11 cellular contexts compared by ENCODE assay signal in the genomic region with DNA sequence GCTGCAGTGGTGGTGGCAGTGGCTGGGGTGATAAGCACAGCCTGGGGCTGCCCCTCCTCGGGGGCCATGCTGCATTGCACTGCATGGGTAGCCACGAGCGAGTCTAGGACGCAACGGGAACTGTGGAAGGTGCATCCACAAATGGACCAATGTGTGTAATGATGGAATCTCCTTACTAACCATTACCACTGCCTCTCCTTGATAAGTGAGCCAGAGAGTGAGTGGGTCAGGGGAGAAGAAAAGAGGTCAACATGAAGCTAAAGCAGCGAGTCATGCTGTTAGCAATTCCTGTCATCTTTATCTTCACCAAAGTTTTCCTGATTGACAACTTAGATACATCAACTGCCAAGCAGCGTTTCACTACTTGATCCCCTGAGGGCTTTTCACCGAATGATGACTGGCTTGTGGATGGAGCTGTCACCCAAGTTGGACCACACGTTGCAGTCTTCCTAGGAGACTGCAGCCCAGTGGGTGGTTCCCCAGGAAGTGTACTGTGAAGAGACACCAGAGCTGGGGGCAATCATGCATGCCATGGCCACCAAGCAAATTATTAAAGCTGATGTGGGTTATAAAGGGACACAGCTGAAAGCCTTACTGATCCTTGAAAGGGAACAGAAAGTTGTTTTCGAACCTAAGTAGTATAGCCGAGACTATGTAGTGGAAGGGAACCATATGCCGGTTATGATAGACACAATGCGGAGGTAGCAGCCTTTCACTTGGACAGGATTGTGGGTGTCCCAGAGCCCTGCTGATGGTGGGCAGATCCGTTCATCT. TPM values are rescaled to one million over a fixed set of nuclear protein-coding genes. Genes with fewer than 3 reads are reported as not detected.
DNase-seq lines count a peak whose midpoint lies in the region; ATAC-seq, FAIRE-seq and TF ChIP-seq lines count a peak whose summit lies in the region.
"Had no signal": no experiment of that assay in that cellular context is flagged by ENCODE, and none has a peak within 500 bp of the region (broad histone marks: within the 10 kb centered on the region; RNA-seq: fewer than 3 reads in every experiment).

No MANE protein-coding gene starts in this region.

- H3K79me2 ChIP-seq in K562 (ENCODE audit: control insufficient read depth, insufficient read depth, low read length): no peaks in the 10 kb centered on the region

- no peaks in the 10 kb centered on the region for H4K20me1 ChIP-seq in K562 (replicated peaks; ENCODE audit: control insufficient read depth, insufficient read depth, low read length)

- TF ChIP-seq EP300 in K562 (IDR thresholded peaks at IDR 0.05; ENCODE audit: low read length): peak; percentile 62

- H3K36me3 ChIP-seq in K562 (ENCODE audit: control insufficient read depth, insufficient read depth, low read length): no peaks in the 10 kb centered on the region
- H3K36me3 ChIP-seq: ovary had no signal

- no peaks in the 10 kb centered on the region for H3K9me1 ChIP-seq in K562 (ENCODE audit: control insufficient read depth, insufficient read depth, low read length)

- H3K9me3 ChIP-seq in K562 (replicated peaks; ENCODE audit: control insufficient read depth, insufficient read depth, low read depth, low read length): no peaks in the 10 kb centered on the region
- H3K9me3 ChIP-seq: ovary had no signal

- TF ChIP-seq RAD21 in K562 (CRISPR knock-in tag; conservative IDR thresholded peaks at IDR 0.05 in 1 of 2, IDR thresholded peaks at IDR 0.05 in 1 of 2): no peak

- DNase-seq in GM18507 (ENCODE audit: extremely low spot score, insufficient read length, low read depth) (peak; percentile 29), K562 (ENCODE audit: extremely low read depth in 1 of 4, low spot score in 3 of 4) (peak in 2 of 4 experiments; percentile 42 to 64), SHP77 treated with DMSO at 0.1 percent for 48 hours (lab: John Stamatoyannopoulos, UW) (no peak), GDM1 (lab: John Stamatoyannopoulos, UW) (no peak), RKO (ENCODE audit: low spot score) (no peak), NCI-H2029 treated with DMSO at 0.1 percent for 48 hours (lab: John Stamatoyannopoulos, UW) (no peak)
- DNase-seq: DMS53, ovary had no signal

- CTCF ChIA-PET in K562 (lab: Yijun Ruan, JAX; ENCODE audit: low intra/inter-chr PET ratio): no interaction called here

- FAIRE-seq in GM18507 (lab: Jason Lieb, UNC): peak; percentile 100
- peak; percentile 62 for FAIRE-seq in K562 (lab: Jason Lieb, UNC)

- H3K9ac ChIP-seq in K562 (ENCODE audit: insufficient read depth in 1 of 2, low read depth in 2 of 2, low read length in 2 of 2): peak overlapping the region in 1 of 2 experiments; percentile 39; a peak in 1 of 4 replicates

- 29% methylated on average over 14 of the region's 14 CpGs for whole genome bisulfite sequencing in K562 (ENCODE audit: insufficient coverage, low coverage, missing lambda C conversion rate)

- intact Hi-C loops in K562 (cut with micrococcal nuclease): loop anchor here (2.0 to 5.0 kb wide), 2 partner anchors 35 to 70 kb away; a partner anchor contains a TSS

- ATAC-seq in GM21381 (IDR thresholded peaks at IDR 0.05; ENCODE audit: unreplicated experiment) (peak; percentile 91), HG03097 (IDR thresholded peaks at IDR 0.05; ENCODE audit: low FRiP score, unreplicated experiment) (peak; percentile 94), K562 (peak; percentile 63)
- ATAC-seq: activated naive CD4-positive, alpha-beta T cell treated with anti-CD3 and anti-CD28 coated beads, Interleukin-2, amount 50 U/mL, for 72 hours had no signal

- no peak overlapping the region for H3K4me3 ChIP-seq in K562
- H3K4me3 ChIP-seq: ovary had no signal

- in situ Hi-C loops in K562 (cut with MboI): no loop called here

- H3K27me3 ChIP-seq in K562 (ENCODE audit: control insufficient read depth in 2 of 2, insufficient read depth in 2 of 2, low read length in 2 of 2): no peaks in the 10 kb centered on the region
- H3K27me3 ChIP-seq: ovary had no signal

- no peak for TF ChIP-seq POLR2A in K562 (conservative IDR thresholded peaks at IDR 0.05)

- H3K27ac ChIP-seq in K562 (ENCODE audit: extremely low read depth, low read depth, low read length): no peak overlapping the region
- H3K27ac ChIP-seq: ovary had no signal

- POLR2A ChIA-PET in K562 (lab: Yijun Ruan, JAX): interaction anchor here (0.6 to 1.9 kb wide), 5 partner anchors 11 to 49 kb away, joined by 3 to 5 read pairs (median 4); no protein-coding TSS in a partner anchor

- H3K4me1 ChIP-seq in K562 (replicated peaks in 1 of 2; ENCODE audit: control insufficient read depth in 2 of 2, insufficient read depth in 2 of 2, low read length in 2 of 2): peaks cover 5 to 23% of the 10 kb centered on the region in 2 experiments

- H3K4me2 ChIP-seq in K562 (ENCODE audit: insufficient read depth, low read length): peak overlapping the region; percentile 62; the same call in 1 of the 2 replicates

- no peak for TF ChIP-seq CTCF in K562 (IDR thresholded peaks at IDR 0.05 in 2 of 3, conservative IDR thresholded peaks at IDR 0.05 in 1 of 3; ENCODE audit: insufficient read depth in 2 of 3, low read depth in 1 of 3, low read length in 3 of 3)

- BruUV-seq in K562 (replicated peaks; lab: Mats Ljungman, UMichigan): no TSS peak

- peak overlapping the region; percentile 58 for H2AFZ ChIP-seq in K562 (ENCODE audit: low read depth, low read length)

TF ChIP-seq in K562, 482 proteins besides CTCF, POLR2A, EP300 and RAD21 (continues in another document):
- TF ChIP-seq ZNF589 (CRISPR knock-in tag; IDR thresholded peaks at IDR 0.05; ENCODE audit: low read depth) (no peak), ZFPM2 (CRISPR knock-in tag; IDR thresholded peaks at IDR 0.05) (no peak), HDAC2 (IDR thresholded peaks at IDR 0.05) (0 out of 2 replicates have a peak, but pooled peaks have one; percentile 44)

RNA-seq across cellular contexts. Expression of a gene that starts 20.6 kb away (rescaled TPM):
- total RNA-seq in K562 (2011; cell fraction: chromatin; rRNA removed; ENCODE audit: low replicate concordance): not detected in 2 replicates
- not detected in 2 replicates for total RNA-seq in K562 (2011; cell fraction: nucleolus; rRNA removed)
- total RNA-seq in K562 (2011; cell fraction: nucleoplasm; rRNA removed): not detected in 2 replicates
- total RNA-seq in K562 (2014; rRNA removed): not detected in 2 replicates
- total RNA-seq in K562 (2014; rRNA removed; fragmentation: Illumina TruSeq; extraction: Trizol): not detected in 2 replicates
- total RNA-seq in K562 (2015; rRNA removed; fragmentation: Illumina TruSeq; extraction: Trizol): not detected in 2 replicates
- not detected in 2 replicates for total RNA-seq in K562 (2021)
- not detected in 2 replicates for polyA plus RNA-seq in K562 (2011; rRNA removed)
- not detected in 2 replicates for polyA plus RNA-seq in K562 (2011; cell fraction: cytosol; rRNA removed)
- not detected in 2 replicates for polyA plus RNA-seq in K562 (2011; cell fraction: nucleus; rRNA removed)
- polyA plus RNA-seq in K562 (2012): not detected in 2 replicates
- not detected in 2 replicates for polyA plus RNA-seq in K562 (2014; fragmentation: Illumina TruSeq; extraction: Trizol)
- polyA plus RNA-seq in K562 (2014; fragmentation: Nextera tagmentation; extraction: Ambion mirVana): not detected
- not detected in 2 replicates for polyA plus RNA-seq in K562 (2014; rRNA removed)
- polyA minus RNA-seq in K562 (2011; rRNA and poly(A)+ RNA removed): not detected in 2 replicates
- polyA minus RNA-seq in K562 (2011; cell fraction: cytosol; rRNA and poly(A)+ RNA removed): not detected in 2 replicates
- polyA minus RNA-seq in K562 (2011; cell fraction: nucleus; rRNA and poly(A)+ RNA removed): not detected in 2 replicates
- total RNA-seq: activated naive CD4-positive, alpha-beta T cell treated with anti-CD3 and anti-CD28 coated beads, Interleukin-2, amount 50 U/mL, for 72 hours; ovary had no signal
- polyA plus RNA-seq: ovary had no signal

RNA-seq across cellular contexts. Expression of a gene that starts 34.7 kb away (rescaled TPM):
- total RNA-seq in K562 (2011; cell fraction: chromatin; rRNA removed; ENCODE audit: low replicate concordance): 16.8 and 69.9 TPM in 2 replicates
- 9.7 and 15.5 TPM in 2 replicates for total RNA-seq in K562 (2011; cell fraction: nucleolus; rRNA removed)
- total RNA-seq in K562 (2011; cell fraction: nucleoplasm; rRNA removed): 37.0 and 70.5 TPM in 2 replicates
- 34.5 and 36.0 TPM in 2 replicates for total RNA-seq in K562 (2014; rRNA removed)
- total RNA-seq in K562 (2014; rRNA removed; fragmentation: Illumina TruSeq; extraction: Trizol): 45.3 and 55.8 TPM in 2 replicates
- total RNA-seq in K562 (2015; rRNA removed; fragmentation: Illumina TruSeq; extraction: Trizol): 47.9 and 51.8 TPM in 2 replicates
- total RNA-seq in K562 (2021): 46.6 and 52.1 TPM in 2 replicates
- 47.3 and 54.0 TPM in 2 replicates for polyA plus RNA-seq in K562 (2011; rRNA removed)
- polyA plus RNA-seq in K562 (2011; cell fraction: cytosol; rRNA removed): 28.3 and 50.2 TPM in 2 replicates
- polyA plus RNA-seq in K562 (2011; cell fraction: nucleus; rRNA removed): 24.7 and 33.9 TPM in 2 replicates
- polyA plus RNA-seq in K562 (2012): 36.4 and 92.2 TPM in 2 replicates
- polyA plus RNA-seq in K562 (2014; fragmentation: Illumina TruSeq; extraction: Trizol): 62.6 and 78.8 TPM in 2 replicates
- polyA plus RNA-seq in K562 (2014; fragmentation: Nextera tagmentation; extraction: Ambion mirVana): 100 to 1,000 TPM; 118 to 152 TPM
- 43.2 and 52.7 TPM in 2 replicates for polyA plus RNA-seq in K562 (2014; rRNA removed)
- polyA minus RNA-seq in K562 (2011; rRNA and poly(A)+ RNA removed): 94.8 and 102 TPM in 2 replicates
- 18.3 and 22.0 TPM in 2 replicates for polyA minus RNA-seq in K562 (2011; cell fraction: cytosol; rRNA and poly(A)+ RNA removed)
- 10.4 and 24.3 TPM in 2 replicates for polyA minus RNA-seq in K562 (2011; cell fraction: nucleus; rRNA and poly(A)+ RNA removed)
